8 cellular contexts compared by ENCODE assay signal in genomic region chr3:105518806-105519418, GRCh38.
A peak's percentile ranks its signal among the peaks of the same experiment; 100 is the strongest.
DNase-seq lines count a peak whose midpoint lies in the region; ATAC-seq, FAIRE-seq and TF ChIP-seq lines count a peak whose summit lies in the region.

No MANE protein-coding gene starts in this region.

- ATAC-seq in GM18873 (IDR thresholded peaks at IDR 0.05; ENCODE audit: low FRiP score, unreplicated experiment) = peak; percentile 83
- peak; percentile 83 for ATAC-seq in HG03045 (IDR thresholded peaks at IDR 0.05; ENCODE audit: unreplicated experiment)

- TF ChIP-seq POLR2A in ovary (IDR thresholded peaks at IDR 0.05) = no peak

- peak; percentile 68 for TF ChIP-seq CTCF in D721Med (IDR thresholded peaks at IDR 0.05; ENCODE audit: insufficient read depth, missing control alignments)
- TF ChIP-seq CTCF in VCaP (conservative IDR thresholded peaks at IDR 0.05) = peak; percentile 72
- peak; percentile 43 to 51 (median 44) for TF ChIP-seq CTCF in ovary (IDR thresholded peaks at IDR 0.05)

- intact Hi-C loops in ovary (cut with DNase I) = no loop called here

- no peak overlapping the region for H3K27ac ChIP-seq in VCaP
- H3K27ac ChIP-seq in ovary = no peak overlapping the region
- H3K27ac ChIP-seq in effector memory CD4-positive, alpha-beta T cell (ENCODE audit: insufficient read depth, low read length, poor library complexity, severe bottlenecking) = no peak overlapping the region

- no peak for DNase-seq in D721Med (ENCODE audit: insufficient read length, low spot score)
- DNase-seq in NCI-H2081 (lab: John Stamatoyannopoulos, UW) = peak; percentile 76 to 78
- peak; percentile 53 for DNase-seq in fibroblast of the conjunctiva (ENCODE audit: low read depth)
- no peak for DNase-seq in ovary
- no peak for DNase-seq in effector memory CD4-positive, alpha-beta T cell

- H3K4me1 ChIP-seq in ovary (ENCODE audit: insufficient read depth) = no peaks in the 10 kb centered on the region
- no peaks in the 10 kb centered on the region for H3K4me1 ChIP-seq in effector memory CD4-positive, alpha-beta T cell (ENCODE audit: control insufficient read depth, insufficient read depth, low read length, poor library complexity, severe bottlenecking)

- no peak for TF ChIP-seq EP300 in ovary (IDR thresholded peaks at IDR 0.05)

- no peaks in the 10 kb centered on the region for H3K9me3 ChIP-seq in ovary
- H3K9me3 ChIP-seq in effector memory CD4-positive, alpha-beta T cell (ENCODE audit: control insufficient read depth, low read length) = no peaks in the 10 kb centered on the region

- H3K27me3 ChIP-seq in ovary = no peaks in the 10 kb centered on the region
- H3K27me3 ChIP-seq in effector memory CD4-positive, alpha-beta T cell (replicated peaks; ENCODE audit: control insufficient read depth, insufficient read depth, low read length, poor library complexity, severe bottlenecking) = no peaks in the 10 kb centered on the region

- FAIRE-seq in D721Med (lab: Jason Lieb, UNC) = no peak

- 1 to 2% (median 1%) methylated on average over 4 of the region's 4 CpGs for WGBS in ovary, 3 donors

- H3K4me3 ChIP-seq in ovary = no peak overlapping the region
- no peak overlapping the region for H3K4me3 ChIP-seq in effector memory CD4-positive, alpha-beta T cell (ENCODE audit: insufficient read depth, low read depth, low read length, poor library complexity, severe bottlenecking)

- no peaks in the 10 kb centered on the region for H3K36me3 ChIP-seq in ovary
- H3K36me3 ChIP-seq in effector memory CD4-positive, alpha-beta T cell (ENCODE audit: control insufficient read depth, insufficient read depth, low read length) = no peaks in the 10 kb centered on the region

Comparison
In these comparisons a context has a peak if more than half of its experiments do, and no peak if none do; other contexts are left out.
1. DNase-seq: peak in NCI-H2081 (2 of 2) and fibroblast of the conjunctiva (single experiment); none in D721Med (single experiment), ovary (0 of 5) and effector memory CD4-positive, alpha-beta T cell (0 of 3).
2. Peak in every context shown above with its lines, with median percentiles within 50 percentile points of each other: CTCF ChIP-seq.